29 cellular contexts compared by ENCODE assay signal in genomic region chr3:19154693-19155250, GRCh38. TPM values are rescaled to one million over a fixed set of nuclear protein-coding genes. Genes with fewer than 3 reads are reported as not detected.
"Had no signal": no experiment of that assay in that cellular context is flagged by ENCODE, and none has a peak within 500 bp of the region (broad histone marks: within the 10 kb centered on the region; RNA-seq: fewer than 3 reads in every experiment).

No MANE protein-coding gene starts in this region.

- H3K9ac ChIP-seq: neural progenitor cell had no signal

- H3K4me3 ChIP-seq: gastroesophageal sphincter, heart left ventricle, hepatocyte, left lung, mucosa of descending colon, neural progenitor cell, prostate gland, right atrium auricular region, sigmoid colon, stomach, testis, tibial artery had no signal

- H3K4me2 ChIP-seq: hepatocyte, neural progenitor cell had no signal

- H3K4me1 ChIP-seq: foreskin keratinocyte, gastroesophageal sphincter, heart left ventricle, left lung, neural progenitor cell, prostate gland, right atrium auricular region, sigmoid colon, stomach, tibial artery had no signal

- H3K9me3 ChIP-seq: gastroesophageal sphincter, heart left ventricle, left lung, mucosa of descending colon, prostate gland, right atrium auricular region, sigmoid colon, stomach, testis, tibial artery had no signal

- ATAC-seq: esophagus mucosa; foreskin keratinocyte; gastroesophageal sphincter; heart left ventricle; left lung; mucosa of descending colon; natural killer cell treated with Interleukin-12 subunit alpha and Interleukin-12 subunit beta and Interleukin-15 and Interleukin-18, amount 100 ng/mL, for 72 hours; stimulated activated effector memory CD8-positive, alpha-beta T cell treated with anti-CD3 and anti-CD28 coated beads, Interleukin-12 subunit alpha, Interleukin-12 subunit beta, amount 100 ng/mL, for 72 hours had no signal

- H3K27me3 ChIP-seq: right atrium auricular region, sigmoid colon, stomach, testis, tibial artery had no signal

- H2AFZ ChIP-seq: hepatocyte, neural progenitor cell had no signal

- H3K27ac ChIP-seq: epithelial cell of prostate, foreskin keratinocyte, gastroesophageal sphincter, heart left ventricle, hepatocyte, left lung, neural progenitor cell, prostate gland, right atrium auricular region, sigmoid colon, stomach, testis, tibial artery had no signal

- H3K36me3 ChIP-seq: gastroesophageal sphincter, heart left ventricle, left lung, neural progenitor cell, prostate gland, right atrium auricular region, sigmoid colon, stomach, tibial artery had no signal

- DNase-seq: cortex of kidney; effector CD4-positive, alpha-beta T cell; foreskin keratinocyte; heart left ventricle; kidney; left lung; mesenchymal stem cell; mucosa of descending colon; naive B cell; sigmoid colon; stimulated activated CD4-positive, alpha-beta T cell treated with anti-CD3 and anti-CD28 coated beads, Interleukin-2, amount 100 ng/mL, for 24 hours; stimulated activated CD4-positive, alpha-beta T cell treated with anti-CD3 and anti-CD28 coated beads, Interleukin-4, amount 100 ng/mL, for 24 hours; stimulated activated naive CD4-positive, alpha-beta T cell treated with Interleukin-2 at 50 U/mL for 16 hours; stomach; tibial artery had no signal

- H3K79me2 ChIP-seq: hepatocyte had no signal

- FAIRE-seq: kidney had no signal

RNA-seq across cellular contexts. Expression of gene KCNH8, which starts 6.5 kb away (rescaled TPM):
- total RNA-seq: dermis microvascular lymphatic vessel endothelial cell; foreskin keratinocyte; lung microvascular endothelial cell; natural killer cell treated with Interleukin-12 subunit alpha and Interleukin-12 subunit beta and Interleukin-15 and Interleukin-18, amount 100 ng/mL, for 72 hours; osteoblast; subcutaneous adipose tissue had no signal
- polyA plus RNA-seq: foreskin keratinocyte had no signal
